8 cellular contexts compared by ENCODE assay signal in the genomic region with DNA sequence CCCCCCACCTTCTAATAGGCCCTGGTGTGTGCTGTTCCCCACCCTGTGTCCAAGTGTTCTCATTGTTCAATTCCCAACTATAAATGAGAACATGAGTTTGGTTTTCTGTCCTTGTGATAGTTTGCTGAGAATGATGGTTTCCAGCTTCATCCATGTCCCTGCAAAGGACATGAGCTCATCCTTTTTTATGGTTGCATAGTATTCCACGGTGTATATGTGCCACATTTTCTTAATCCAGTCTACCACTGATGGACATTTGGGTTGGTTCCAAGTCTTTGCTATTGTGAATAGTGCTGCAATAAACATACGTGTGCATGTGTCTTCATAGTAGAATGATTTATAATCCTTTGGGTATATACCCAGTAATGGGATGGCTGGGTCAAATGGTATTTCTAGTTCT. TPM values are rescaled to one million over a fixed set of nuclear protein-coding genes. Genes with fewer than 3 reads are reported as not detected.
DNase-seq lines count a peak whose midpoint lies in the region; ATAC-seq and TF ChIP-seq lines count a peak whose summit lies in the region.
"Not testable (repeated sequence)": the region's sequence is repeated elsewhere in the genome, so short reads cannot be mapped to it uniquely, and the experiment has no call there.

No MANE protein-coding gene starts in this region.

- H3K4me1 ChIP-seq in HCT116 (ENCODE audit: control insufficient read depth in 1 of 2, insufficient read depth in 2 of 2, low read length in 2 of 2) (peaks cover 46 to 50% of the 10 kb centered on the region in 2 experiments), cardiac muscle cell (ENCODE audit: low read depth) (peaks cover 46% of the 10 kb centered on the region), mesodermal cell (ENCODE audit: control insufficient read depth, insufficient read depth, low read length, poor library complexity, severe bottlenecking) (peaks cover 39% of the 10 kb centered on the region), psoas muscle (peaks cover 66% of the 10 kb centered on the region), stomach smooth muscle (ENCODE audit: control insufficient read depth, insufficient read depth, low read length) (peaks cover 34% of the 10 kb centered on the region), uterus (peaks cover 9 to 18% of the 10 kb centered on the region in 2 donors)

- TF ChIP-seq RAD21 in HCT116 (IDR thresholded peaks at IDR 0.05; ENCODE audit: low read depth), result not testable (repeated sequence)

- H3K27me3 ChIP-seq in HCT116 (ENCODE audit: insufficient read depth, low read length); cardiac muscle cell; psoas muscle (ENCODE audit: insufficient read depth in 3 of 3, low read length in 2 of 3); stomach smooth muscle (ENCODE audit: control insufficient read depth in 1 of 2, insufficient read depth in 2 of 2, low read length in 2 of 2); uterus: not testable (repeated sequence)

- H3K4me3 Mint-ChIP-seq in activated T-helper 17 cell treated with anti-CD3 and anti-CD28 coated beads, Interleukin-2, amount 50 U/mL, for 72 hours, result peak overlapping the region; percentile 38
- not testable (repeated sequence) for H3K4me3 Mint-ChIP-seq in chondrocyte (ENCODE audit: unreplicated experiment)

- peaks cover 33% of the 10 kb centered on the region for H3K79me2 ChIP-seq in HCT116 (ENCODE audit: insufficient read depth, low read length)

- peaks cover 18% of the 10 kb centered on the region for H3K36me3 Mint-ChIP-seq in activated T-helper 17 cell treated with anti-CD3 and anti-CD28 coated beads, Interleukin-2, amount 50 U/mL, for 72 hours (ENCODE audit: low read depth)
- H3K36me3 Mint-ChIP-seq in chondrocyte (ENCODE audit: low read depth), result not testable (repeated sequence)

- TF ChIP-seq POLR2A in HCT116 (IDR thresholded peaks at IDR 0.05; ENCODE audit: borderline replicate concordance, extremely low read depth, insufficient read depth, insufficient read length); uterus (IDR thresholded peaks at IDR 0.05): not testable (repeated sequence)

- not testable (repeated sequence) for H3K9ac ChIP-seq in HCT116 (ENCODE audit: low read length); stomach smooth muscle (ENCODE audit: low read length in 2 of 2)

- WGBS in mesodermal cell (ENCODE audit: insufficient coverage in 2 of 2), 2 experiments, result no CpG with 5 or more reads among the region's 2 CpGs
- WGBS in psoas muscle, 3 donors, result 48 to 81% (median 76%) methylated on average over 2 of the region's 2 CpGs

- not testable (repeated sequence) for H3K27ac ChIP-seq in HCT116 (ENCODE audit: low read depth, low read length)
- peak overlapping the region; percentile 94 for H3K27ac ChIP-seq in cardiac muscle cell
- peak overlapping the region; percentile 99 for H3K27ac ChIP-seq in mesodermal cell (ENCODE audit: low read depth, low read length, severe bottlenecking)
- peak overlapping the region; percentile 98 for H3K27ac ChIP-seq in psoas muscle
- peak overlapping the region; percentile 61 for H3K27ac ChIP-seq in stomach smooth muscle (ENCODE audit: low read length)
- H3K27ac ChIP-seq in uterus, result peak overlapping the region; percentile 78 to 93

- H3K4me3 ChIP-seq in HCT116 (replicated peaks in 1 of 2; ENCODE audit: low read depth in 1 of 2, low read length in 2 of 2), result peak overlapping the region in 1 of 2 experiments; percentile 47; a peak in 1 of 4 replicates
- not testable (repeated sequence) for H3K4me3 ChIP-seq in cardiac muscle cell; mesodermal cell (ENCODE audit: extremely low read depth, insufficient read depth, low read length, poor library complexity, severe bottlenecking); psoas muscle; stomach smooth muscle (ENCODE audit: low read length in 2 of 2); uterus

- H3K36me3 ChIP-seq in HCT116 (ENCODE audit: control insufficient read depth in 1 of 2, insufficient read depth in 2 of 2, low read length in 2 of 2); cardiac muscle cell; mesodermal cell (ENCODE audit: control insufficient read depth, insufficient read depth, low read length); psoas muscle (ENCODE audit: insufficient read depth in 1 of 2, low read depth in 1 of 2); stomach smooth muscle (ENCODE audit: control insufficient read depth in 2 of 2, insufficient read depth in 2 of 2, low read length in 2 of 2); uterus: not testable (repeated sequence)

- peaks cover 12% of the 10 kb centered on the region; the same call in 1 of the 2 replicates for H4K20me1 ChIP-seq in HCT116 (ENCODE audit: insufficient read depth)

- ATAC-seq in HCT116; activated T-helper 17 cell treated with anti-CD3 and anti-CD28 coated beads, Interleukin-2, amount 50 U/mL, for 72 hours (replicated peaks); psoas muscle: not testable (repeated sequence)

- H3K9me3 ChIP-seq in HCT116 (ENCODE audit: control insufficient read depth in 1 of 2, insufficient read depth in 1 of 2, low read depth in 1 of 2, low read length in 2 of 2); cardiac muscle cell (ENCODE audit: low read depth); mesodermal cell (ENCODE audit: control insufficient read depth, low read length); psoas muscle; stomach smooth muscle (ENCODE audit: control insufficient read depth in 2 of 2, low read length in 2 of 2); uterus: not testable (repeated sequence)

- POLR2A ChIA-PET in HCT116 (lab: Charles Lee), result not testable (repeated sequence)

- not testable (repeated sequence) for H3K27me3 Mint-ChIP-seq in activated T-helper 17 cell treated with anti-CD3 and anti-CD28 coated beads, Interleukin-2, amount 50 U/mL, for 72 hours; chondrocyte (ENCODE audit: low read depth)

- H3K4me2 ChIP-seq in HCT116 (ENCODE audit: low read length), result peak overlapping the region; percentile 76

- H3K27ac Mint-ChIP-seq in activated T-helper 17 cell treated with anti-CD3 and anti-CD28 coated beads, Interleukin-2, amount 50 U/mL, for 72 hours, result peak overlapping the region; percentile 9
- peak overlapping the region; percentile 45 for H3K27ac Mint-ChIP-seq in chondrocyte (ENCODE audit: unreplicated experiment)

- BruUV-seq in HCT116 (replicated peaks; lab: Mats Ljungman, UMichigan), result not testable (repeated sequence)

- not testable (repeated sequence) for H2AFZ ChIP-seq in HCT116 (ENCODE audit: low read depth, low read length, poor library complexity, severe bottlenecking)

- H3K9me2 ChIP-seq in HCT116 (ENCODE audit: insufficient read depth), result not testable (repeated sequence)

- CTCF ChIA-PET in HCT116 (lab: Charles Lee), result not testable (repeated sequence)

- DNase-seq in HCT116 (ENCODE audit: low read depth, low spot score); chondrocyte (ENCODE audit: low spot score); cardiac muscle cell (ENCODE audit: low read depth in 1 of 2, low spot score in 1 of 2); psoas muscle; uterus: not testable (repeated sequence)

- RAD21 ChIA-PET in HCT116 (lab: Charles Lee; ENCODE audit: low non-redundant PET in 1 of 2, low total read pairs in 2 of 2, uncharacterized antibody in 2 of 2, unreplicated experiment in 2 of 2), result not testable (repeated sequence)

- intact Hi-C loops in HCT116 (cut with micrococcal nuclease); psoas muscle (cut with DNase I); uterus (cut with DNase I; ENCODE audit: low total_unique reads): not testable (repeated sequence)

- H3K4me1 Mint-ChIP-seq in activated T-helper 17 cell treated with anti-CD3 and anti-CD28 coated beads, Interleukin-2, amount 50 U/mL, for 72 hours, result peaks cover 75% of the 10 kb centered on the region
- H3K4me1 Mint-ChIP-seq in chondrocyte (ENCODE audit: low read depth), result peaks cover 88% of the 10 kb centered on the region

- not testable (repeated sequence) for TF ChIP-seq CTCF in HCT116 (IDR thresholded peaks at IDR 0.05 in 2 of 3, conservative IDR thresholded peaks at IDR 0.05 in 1 of 3; ENCODE audit: borderline replicate concordance in 1 of 3, insufficient read depth in 1 of 3, low read depth in 2 of 3, low read length in 2 of 3); chondrocyte (IDR thresholded peaks at IDR 0.05); cardiac muscle cell (IDR thresholded peaks at IDR 0.05; ENCODE audit: low read depth, low read length); psoas muscle (IDR thresholded peaks at IDR 0.05); uterus (IDR thresholded peaks at IDR 0.05)

- not testable (repeated sequence) for H3K9me3 Mint-ChIP-seq in activated T-helper 17 cell treated with anti-CD3 and anti-CD28 coated beads, Interleukin-2, amount 50 U/mL, for 72 hours; chondrocyte (ENCODE audit: low read depth)

RNA-seq across cellular contexts. Expression of a gene that starts 20.5 kb away (rescaled TPM):
- total RNA-seq in HCT116 (2021; ENCODE audit: unreplicated experiment) (36.7 TPM), chondrocyte (64.2 to 79.4 TPM (median 75.8 TPM) in 3 replicates), cardiac muscle cell (34.8 and 50.8 TPM in 2 replicates), psoas muscle (100 to 1,000 TPM in 1 of 4 donors, 10 to 100 TPM in 3; 51.5 to 121 (median 65.5) TPM), uterus (100 to 1,000 TPM in 1 of 4 donors, 10 to 100 TPM in 3; 53.8 to 125 (median 75.9) TPM)
- polyA plus RNA-seq in HCT116 (2012), result 19.0 and 22.0 TPM in 2 replicates
- 10 to 100 TPM; 26.8 to 45.1 TPM for total RNA-seq in activated T-helper 17 cell treated with anti-CD3 and anti-CD28 coated beads, Interleukin-2, amount 50 U/mL, for 72 hours
- polyA plus RNA-seq in cardiac muscle cell (36.0 and 53.1 TPM in 2 replicates), psoas muscle (10 to 100 TPM; 25.6 to 36.9 (median 26.1) TPM)
- 72.5 TPM for polyA plus RNA-seq in mesodermal cell (2013, experiment 1 of 2)
- polyA plus RNA-seq in mesodermal cell (2013, experiment 2 of 2), result 70.8 TPM
